31 cellular contexts compared by ENCODE assay signal in genomic region chr16:69844441-69844840, GRCh38.
"Had no signal": no experiment of that assay in that cellular context is flagged by ENCODE, and none has a peak within 500 bp of the region (broad histone marks: within the 10 kb centered on the region; RNA-seq: fewer than 3 reads in every experiment).

No MANE protein-coding gene starts in this region.

- H3K27ac ChIP-seq: ascending aorta, brain microvascular endothelial cell, esophagus muscularis mucosa, foreskin keratinocyte, gastrocnemius medialis, heart left ventricle, WERI-Rb-1 had no signal

- H3K36me3 ChIP-seq: brain microvascular endothelial cell, gastrocnemius medialis, WERI-Rb-1 had no signal

- H3K4me3 Mint-ChIP-seq: activated B cell treated with CpG ODN at 0.5 μM for 24 hours; activated CD8-positive, alpha-beta memory T cell treated with anti-CD3 and anti-CD28 coated beads, Interleukin-2, amount 10 ng/mL, durations not matched to agents 7 days and 5 days; activated CD8-positive, alpha-beta T cell treated with anti-CD3 and anti-CD28 coated beads, Interleukin-2, amount 10 ng/mL, durations not matched to agents 7 days and 5 days; activated naive CD4-positive, alpha-beta T cell treated with anti-CD3 and anti-CD28 coated beads, Interleukin-2, amount 10 ng/mL, durations not matched to agents 7 days and 5 days; activated naive CD8-positive, alpha-beta T cell treated with anti-CD3 and anti-CD28 coated beads, Interleukin-2, amount 10 ng/mL, durations not matched to agents 7 days and 5 days; activated T-cell treated with anti-CD3 and anti-CD28 coated beads, Interleukin-2, amount 50 U/mL, for 72 hours; effector memory CD8-positive, alpha-beta T cell; T-cell; T-helper 1 cell treated with Interleukin-12 subunit alpha and Interleukin-12 subunit beta and Interleukin-4 antibody, amounts not matched to agents 30 μg/mL and 1 μg/mL, for 36 hours had no signal

- H3K27me3 Mint-ChIP-seq: activated B cell treated with CpG ODN at 0.5 μM for 24 hours; activated CD8-positive, alpha-beta memory T cell treated with anti-CD3 and anti-CD28 coated beads, Interleukin-2, amount 10 ng/mL, durations not matched to agents 7 days and 5 days; activated naive CD4-positive, alpha-beta T cell treated with anti-CD3 and anti-CD28 coated beads, Interleukin-2, amount 10 ng/mL, durations not matched to agents 7 days and 5 days; activated naive CD8-positive, alpha-beta T cell treated with anti-CD3 and anti-CD28 coated beads, Interleukin-2, amount 10 ng/mL, durations not matched to agents 7 days and 5 days; effector memory CD8-positive, alpha-beta T cell; T-cell had no signal

- DNase-seq: activated B cell treated with CpG ODN at 0.5 μM for 24 hours; activated CD4-positive, alpha-beta T cell treated with anti-CD3 and anti-CD28 coated beads for 48 hours; activated CD4-positive, alpha-beta T cell treated with anti-CD3 and anti-CD28 coated beads, Interleukin-2, amount 50 U/mL, for 1 hour; activated CD4-positive, alpha-beta T cell treated with anti-CD3 and anti-CD28 coated beads, Interleukin-2, amount 50 U/mL, for 48 hours; activated CD8-positive, alpha-beta memory T cell treated with anti-CD3 and anti-CD28 coated beads, Interleukin-2, amount 10 ng/mL, durations not matched to agents 7 days and 5 days; activated CD8-positive, alpha-beta memory T cell treated with anti-CD3 and anti-CD28 coated beads, Interleukin-2, amount 50 U/mL, for 4 hours; activated CD8-positive, alpha-beta T cell treated with anti-CD3 and anti-CD28 coated beads, Interleukin-2, amount 10 ng/mL, durations not matched to agents 7 days and 5 days; activated gamma-delta T cell; activated naive CD4-positive, alpha-beta T cell; activated naive CD4-positive, alpha-beta T cell treated with anti-CD3 and anti-CD28 coated beads, Interleukin-2, amount 10 ng/mL, durations not matched to agents 7 days and 5 days; activated naive CD8-positive, alpha-beta T cell treated with anti-CD3 and anti-CD28 coated beads, Interleukin-2, amount 10 ng/mL, durations not matched to agents 7 days and 5 days; activated T-cell treated with anti-CD3 and anti-CD28 coated beads, Interleukin-2, amount 50 U/mL, for 1 hour; activated T-cell treated with anti-CD3 and anti-CD28 coated beads, Interleukin-2, amount 50 U/mL, for 72 hours; brain microvascular endothelial cell; caudate nucleus; cortex of kidney; effector CD4-positive, alpha-beta T cell; effector memory CD8-positive, alpha-beta T cell; erythroblast; foreskin keratinocyte; gastrocnemius medialis; glutamatergic neuron; heart left ventricle; T-cell; T-helper 9 cell; WERI-Rb-1 had no signal

- H3K4me1 Mint-ChIP-seq: activated B cell treated with CpG ODN at 0.5 μM for 24 hours; activated CD8-positive, alpha-beta memory T cell treated with anti-CD3 and anti-CD28 coated beads, Interleukin-2, amount 10 ng/mL, durations not matched to agents 7 days and 5 days; activated naive CD4-positive, alpha-beta T cell treated with anti-CD3 and anti-CD28 coated beads, Interleukin-2, amount 10 ng/mL, durations not matched to agents 7 days and 5 days; activated naive CD8-positive, alpha-beta T cell treated with anti-CD3 and anti-CD28 coated beads, Interleukin-2, amount 10 ng/mL, durations not matched to agents 7 days and 5 days; T-cell had no signal

- H3K4me1 ChIP-seq: foreskin keratinocyte had no signal

- H3K4me3 ChIP-seq: ascending aorta, esophagus muscularis mucosa, gastrocnemius medialis, heart left ventricle had no signal

- ATAC-seq: activated CD4-positive, CD25-positive, alpha-beta regulatory T cell treated with anti-CD3 and anti-CD28 coated beads, Interleukin-2, amount 50 U/mL, for 24 hours; activated CD8-positive, alpha-beta memory T cell treated with anti-CD3 and anti-CD28 coated beads, Interleukin-2, amount 10 ng/mL, durations not matched to agents 7 days and 5 days; activated CD8-positive, alpha-beta T cell treated with anti-CD3 and anti-CD28 coated beads, Interleukin-2, amount 10 ng/mL, durations not matched to agents 7 days and 5 days; activated naive CD4-positive, alpha-beta T cell treated with anti-CD3 and anti-CD28 coated beads, Interleukin-2, amount 50 U/mL, for 72 hours; activated T-cell treated with anti-CD3 and anti-CD28 coated beads, Interleukin-2, amount 50 U/mL, for 72 hours; effector memory CD8-positive, alpha-beta T cell; foreskin keratinocyte; gastrocnemius medialis; heart left ventricle; T-cell had no signal

- H3K9me3 ChIP-seq: ascending aorta, esophagus muscularis mucosa, gastrocnemius medialis, heart left ventricle had no signal

- H3K27ac Mint-ChIP-seq: activated B cell treated with CpG ODN at 0.5 μM for 24 hours; activated CD8-positive, alpha-beta memory T cell treated with anti-CD3 and anti-CD28 coated beads, Interleukin-2, amount 10 ng/mL, durations not matched to agents 7 days and 5 days; activated CD8-positive, alpha-beta T cell treated with anti-CD3 and anti-CD28 coated beads, Interleukin-2, amount 10 ng/mL, durations not matched to agents 7 days and 5 days; activated naive CD4-positive, alpha-beta T cell treated with anti-CD3 and anti-CD28 coated beads, Interleukin-2, amount 10 ng/mL, durations not matched to agents 7 days and 5 days; activated naive CD4-positive, alpha-beta T cell treated with anti-CD3 and anti-CD28 coated beads, Interleukin-2, amount 50 U/mL, for 72 hours; activated naive CD8-positive, alpha-beta T cell treated with anti-CD3 and anti-CD28 coated beads, Interleukin-2, amount 10 ng/mL, durations not matched to agents 7 days and 5 days; activated T-cell treated with anti-CD3 and anti-CD28 coated beads, Interleukin-2, amount 50 U/mL, for 72 hours; effector memory CD8-positive, alpha-beta T cell; T-cell; T-helper 1 cell treated with Interleukin-12 subunit alpha and Interleukin-12 subunit beta and Interleukin-4 antibody, amounts not matched to agents 30 μg/mL and 1 μg/mL, for 36 hours had no signal

- H3K27me3 ChIP-seq: ascending aorta, brain microvascular endothelial cell, esophagus muscularis mucosa, foreskin keratinocyte, gastrocnemius medialis, heart left ventricle had no signal

- H3K9me3 Mint-ChIP-seq: activated B cell treated with CpG ODN at 0.5 μM for 24 hours; activated naive CD4-positive, alpha-beta T cell treated with anti-CD3 and anti-CD28 coated beads, Interleukin-2, amount 10 ng/mL, durations not matched to agents 7 days and 5 days; activated naive CD4-positive, alpha-beta T cell treated with anti-CD3 and anti-CD28 coated beads, Interleukin-2, amount 50 U/mL, for 72 hours; activated naive CD8-positive, alpha-beta T cell treated with anti-CD3 and anti-CD28 coated beads, Interleukin-2, amount 10 ng/mL, durations not matched to agents 7 days and 5 days; activated T-cell treated with anti-CD3 and anti-CD28 coated beads, Interleukin-2, amount 50 U/mL, for 72 hours; effector memory CD8-positive, alpha-beta T cell; T-cell; T-helper 1 cell treated with Interleukin-12 subunit alpha and Interleukin-12 subunit beta and Interleukin-4 antibody, amounts not matched to agents 30 μg/mL and 1 μg/mL, for 36 hours had no signal
